ENCODE assay signal across 11 cellular contexts in the genomic region with DNA sequence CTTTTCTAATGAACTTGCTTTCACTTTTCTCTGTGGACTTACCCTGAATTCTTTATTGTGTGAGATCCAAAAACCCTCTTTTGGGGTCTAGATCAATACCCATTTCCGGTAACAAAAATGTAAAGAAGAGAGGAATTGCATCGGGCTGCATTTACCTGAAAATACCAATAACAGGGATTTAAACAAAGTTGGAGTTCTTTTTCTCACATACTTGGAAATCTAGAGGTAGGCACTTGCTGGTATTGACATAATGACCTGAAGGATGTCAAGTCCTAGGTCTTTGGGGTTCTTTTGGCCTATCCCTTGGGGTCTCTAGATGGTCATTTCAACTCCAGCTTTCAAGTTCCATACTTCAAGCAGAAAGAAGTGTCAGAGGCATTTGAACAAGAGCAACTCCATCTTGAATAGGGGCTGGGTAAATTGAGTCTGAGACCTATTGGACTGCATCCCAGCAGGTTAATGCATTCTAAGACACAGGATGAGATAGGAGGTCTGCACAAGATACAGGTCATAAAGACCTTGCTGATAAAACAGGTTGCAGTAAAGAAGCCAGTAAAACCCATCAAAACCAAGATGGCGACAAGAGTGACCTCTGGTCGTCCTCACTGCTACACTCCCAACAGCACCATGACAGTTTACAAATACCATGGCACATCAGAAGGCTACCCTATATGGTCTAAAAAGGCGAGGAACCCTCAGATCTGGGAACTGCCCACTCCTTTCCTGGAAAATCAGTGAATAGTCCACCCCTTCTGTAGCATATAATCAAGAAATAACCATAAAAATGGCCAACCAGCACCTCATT.
"Had no signal": no experiment of that assay in that cellular context is flagged by ENCODE, and none has a peak within 500 bp of the region (broad histone marks: within the 10 kb centered on the region; RNA-seq: fewer than 3 reads in every experiment).

No MANE protein-coding gene starts in this region.

- ATAC-seq: GM23338, HCT116 had no signal

- H3K4me2 ChIP-seq: GM23338 had no signal

- H3K4me3 Mint-ChIP-seq: GM23338, H9, HFFc6 had no signal

- H3K27ac Mint-ChIP-seq: GM23338, H9, HFFc6 had no signal

- H3K36me3 ChIP-seq: HAP-1 had no signal

- H2AFZ ChIP-seq: GM23248, GM23338 had no signal

- FAIRE-seq: H1, H54 had no signal

- H3K4me1 ChIP-seq: HAP-1 had no signal

- DNase-seq: GM23248, GOT3, H7, H9, HCEC 1CT, HFFc6 had no signal

- H3K4me3 ChIP-seq: GM23248, GM23338, HAP-1 had no signal

- H3K9me3 ChIP-seq: HAP-1 had no signal

- H3K9ac ChIP-seq: GM23248 had no signal

- H3K27ac ChIP-seq: GM23248 had no signal
